ENCODE assay signal across 1 cellular context in genomic region chr19:42071247-42071646, GRCh38.
TF ChIP-seq lines count a peak whose summit lies in the region.

No MANE protein-coding gene starts in this region.

TF ChIP-seq in GM23338, 12 proteins besides CTCF, POLR2A, EP300 and RAD21 (continued from another document):
- TF ChIP-seq ZNF462 (CRISPR knock-in tag; IDR thresholded peaks at IDR 0.05) = no peak
- TF ChIP-seq, protein P1, sequence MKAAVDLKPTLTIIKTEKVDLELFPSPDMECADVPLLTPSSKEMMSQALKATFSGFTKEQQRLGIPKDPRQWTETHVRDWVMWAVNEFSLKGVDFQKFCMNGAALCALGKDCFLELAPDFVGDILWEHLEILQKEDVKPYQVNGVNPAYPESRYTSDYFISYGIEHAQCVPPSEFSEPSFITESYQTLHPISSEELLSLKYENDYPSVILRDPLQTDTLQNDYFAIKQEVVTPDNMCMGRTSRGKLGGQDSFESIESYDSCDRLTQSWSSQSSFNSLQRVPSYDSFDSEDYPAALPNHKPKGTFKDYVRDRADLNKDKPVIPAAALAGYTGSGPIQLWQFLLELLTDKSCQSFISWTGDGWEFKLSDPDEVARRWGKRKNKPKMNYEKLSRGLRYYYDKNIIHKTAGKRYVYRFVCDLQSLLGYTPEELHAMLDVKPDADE (IDR thresholded peaks at IDR 0.05) = no peak
- no peak for TF ChIP-seq ZNF331 (CRISPR knock-in tag; IDR thresholded peaks at IDR 0.05; ENCODE audit: low read depth)
- no peak for TF ChIP-seq STAT1 (IDR thresholded peaks at IDR 0.05; ENCODE audit: unreplicated experiment)
- no peak for TF ChIP-seq ZNF114 (CRISPR knock-in tag; IDR thresholded peaks at IDR 0.05)
- TF ChIP-seq NANOG (IDR thresholded peaks at IDR 0.05; ENCODE audit: borderline replicate concordance) = no peak
TF ChIP-seq in GM23338: peak in this region for 0.
